In the genomic region with DNA sequence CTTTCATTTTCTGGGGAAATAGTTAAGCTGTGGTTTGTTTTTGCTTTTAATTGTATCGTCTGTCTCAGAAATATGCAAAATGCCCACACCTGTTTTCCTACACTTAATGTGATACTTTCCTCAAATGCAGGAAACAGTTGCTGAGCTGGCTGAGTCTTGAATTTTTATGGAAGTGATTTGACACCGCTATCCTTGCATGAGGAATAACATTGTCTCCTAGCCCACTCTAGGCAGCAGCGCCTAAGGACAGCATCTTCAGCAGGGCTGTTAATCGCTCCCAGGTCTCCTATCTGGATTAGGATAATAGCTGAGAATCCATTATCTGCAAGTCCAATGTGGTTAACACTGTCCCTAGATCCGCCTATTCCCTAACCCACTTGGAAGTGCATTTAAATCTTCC, we compare ENCODE assay signal across 17 cellular contexts.
DNase-seq lines count a peak whose midpoint lies in the region; ATAC-seq and TF ChIP-seq lines count a peak whose summit lies in the region.
"Had no signal": no experiment of that assay in that cellular context is flagged by ENCODE, and none has a peak within 500 bp of the region (broad histone marks: within the 10 kb centered on the region; RNA-seq: fewer than 3 reads in every experiment).

No MANE protein-coding gene starts in this region.

- DNase-seq in heart left ventricle = no peak
- no peak for DNase-seq in Right ventricle myocardium inferior (ENCODE audit: missing footprints)
- no peak for DNase-seq in PC-9
- no peak for DNase-seq in right lobe of liver
- no peak for DNase-seq in thoracic aorta (ENCODE audit: low spot score)
- DNase-seq in activated T-cell treated with anti-CD3 and anti-CD28 coated beads, Interleukin-2, amount 50 U/mL, for 1 hour = no peak
- DNase-seq: activated CD4-positive, CD25-positive, alpha-beta regulatory T cell treated with anti-CD3 and anti-CD28 coated beads, Interleukin-2, amount 50 U/mL, for 72 hours; activated naive CD4-positive, alpha-beta T cell treated with anti-CD3 and anti-CD28 coated beads for 36 hours; CD8-positive, alpha-beta memory T cell; erythroblast; head of caudate nucleus; islet precursor cell; mucosa of descending colon; NK-92 treated with Interleukin-12 subunit alpha and Interleukin-12 subunit beta, amount 100 ng/mL, for 24 hours; stimulated activated naive B cell treated with anti-CD40 and anti-IgM and Interleukin-4, amounts not matched to agents 10 μg/mL and 1 μg/mL and 100 μg/mL, for 72 hours had no signal

- H3F3A ChIP-seq in PC-9 (ENCODE audit: insufficient read depth, low read depth) = peaks cover 34% of the 10 kb centered on the region

- no peak for TF ChIP-seq CTCF in heart left ventricle (IDR thresholded peaks at IDR 0.05)
- TF ChIP-seq CTCF in PC-9 (conservative IDR thresholded peaks at IDR 0.05) = no peak
- no peak for TF ChIP-seq CTCF in right lobe of liver (IDR thresholded peaks at IDR 0.05)
- no peak for TF ChIP-seq CTCF in thoracic aorta (IDR thresholded peaks at IDR 0.05)
- no peak for TF ChIP-seq CTCF in gastroesophageal sphincter (IDR thresholded peaks at IDR 0.05)

- no peaks in the 10 kb centered on the region for H3K79me2 ChIP-seq in PC-9 (ENCODE audit: low read depth)

- POLR2A ChIA-PET in PC-9 (lab: Charles Lee; ENCODE audit: unreplicated experiment) = no interaction called here

- BruUV-seq in PC-9 (replicated peaks; lab: Mats Ljungman, UMichigan) = no TSS peak

- H3K9me3 ChIP-seq in heart left ventricle = no peaks in the 10 kb centered on the region
- no peaks in the 10 kb centered on the region for H3K9me3 ChIP-seq in PC-9 (ENCODE audit: insufficient read depth, low read depth)
- H3K9me3 ChIP-seq in right lobe of liver = no peaks in the 10 kb centered on the region
- no peaks in the 10 kb centered on the region for H3K9me3 ChIP-seq in thoracic aorta
- H3K9me3 ChIP-seq in gastroesophageal sphincter = no peaks in the 10 kb centered on the region
- H3K9me3 ChIP-seq: mucosa of descending colon had no signal

- peak overlapping the region; percentile 69; the same call in 1 of the 2 replicates for H3K4me2 ChIP-seq in PC-9

- no peak overlapping the region for H2AFZ ChIP-seq in PC-9

- no peak for TF ChIP-seq EP300 in gastroesophageal sphincter (IDR thresholded peaks at IDR 0.05)

- CTCF ChIA-PET in PC-9 (lab: Charles Lee) = no interaction called here

- H3K4me1 ChIP-seq in heart left ventricle (peaks cover 6 to 69% (median 39%) of the 10 kb centered on the region in 12 donors), PC-9 (replicated peaks; ENCODE audit: insufficient read depth) (peaks cover 59% of the 10 kb centered on the region), right lobe of liver (peaks cover 0 to 22% (median 10%) of the 10 kb centered on the region in 4 donors), thoracic aorta (ENCODE audit: control insufficient read depth in 1 of 2, low read depth in 2 of 2) (peaks cover 3 to 17% of the 10 kb centered on the region in 2 donors), gastroesophageal sphincter (peaks cover 0 to 37% (median 0%) of the 10 kb centered on the region in 3 donors)

- H3K27me3 ChIP-seq in heart left ventricle (no peaks in the 10 kb centered on the region), PC-9 (ENCODE audit: insufficient read depth, low read depth) (no peaks in the 10 kb centered on the region), right lobe of liver (no peaks in the 10 kb centered on the region), thoracic aorta (replicated peaks; ENCODE audit: insufficient read depth) (no peaks in the 10 kb centered on the region), gastroesophageal sphincter (no peaks in the 10 kb centered on the region)

- intact Hi-C loops in heart left ventricle (cut with DNase I) = no loop called here
- intact Hi-C loops in Right ventricle myocardium inferior (cut with DNase I) = no loop called here
- intact Hi-C loops in PC-9 (cut with micrococcal nuclease; ENCODE audit: unreplicated experiment) = loop anchor here (10.0 kb wide), 1 partner anchor 93 kb away; no protein-coding TSS in a partner anchor
- intact Hi-C loops in right lobe of liver (cut with DNase I) = no loop called here

- no peak for ATAC-seq in heart left ventricle
- no peak for ATAC-seq in Right ventricle myocardium inferior
- no peak for ATAC-seq in right lobe of liver
- ATAC-seq in thoracic aorta (ENCODE audit: insufficient number of reproducible peaks, low FRiP score, low read depth) = no peak
- no peak for ATAC-seq in HG02759 (IDR thresholded peaks at IDR 0.05; ENCODE audit: unreplicated experiment)
- ATAC-seq in gastroesophageal sphincter = no peak
- ATAC-seq: mucosa of descending colon had no signal

- no peaks in the 10 kb centered on the region for H3K9me2 ChIP-seq in PC-9 (ENCODE audit: insufficient read depth)

- 58 to 71% (median 66%) methylated on average over 5 of the region's 5 CpGs for WGBS in heart left ventricle, 4 donors
- 76% methylated on average over 5 of the region's 5 CpGs for WGBS in right lobe of liver (ENCODE audit: insufficient coverage, low coverage, low lambda C conversion rate, missing lambda C conversion rate)
- WGBS in gastroesophageal sphincter (ENCODE audit: low coverage in 1 of 2), 2 donors = 78 to 85% methylated on average over 4 to 5 of the region's 5 CpGs

- H3K27ac ChIP-seq in heart left ventricle = peak overlapping the region; percentile 8 to 89 (median 74)
- peak overlapping the region; percentile 78; the same call in 1 of the 2 replicates for H3K27ac ChIP-seq in PC-9
- H3K27ac ChIP-seq in right lobe of liver = peak overlapping the region; percentile 58 to 74 (median 58)
- H3K27ac ChIP-seq in thoracic aorta = no peak overlapping the region
- peak overlapping the region in 2 of 4 donors; percentile 48 to 52 for H3K27ac ChIP-seq in gastroesophageal sphincter

- H3K36me3 ChIP-seq in heart left ventricle (no peaks in the 10 kb centered on the region), PC-9 (ENCODE audit: low read depth) (no peaks in the 10 kb centered on the region), right lobe of liver (no peaks in the 10 kb centered on the region), thoracic aorta (no peaks in the 10 kb centered on the region), gastroesophageal sphincter (no peaks in the 10 kb centered on the region)

- no peaks in the 10 kb centered on the region for H4K20me1 ChIP-seq in PC-9 (ENCODE audit: insufficient read depth)

- TF ChIP-seq POLR2A in heart left ventricle (IDR thresholded peaks at IDR 0.05) (no peak), right lobe of liver (IDR thresholded peaks at IDR 0.05) (no peak), gastroesophageal sphincter (IDR thresholded peaks at IDR 0.05) (no peak)

- H3K4me3 ChIP-seq in heart left ventricle (no peak overlapping the region), PC-9 (no peak overlapping the region), right lobe of liver (no peak overlapping the region), thoracic aorta (peak overlapping the region; percentile 23), gastroesophageal sphincter (no peak overlapping the region)
- H3K4me3 ChIP-seq: mucosa of descending colon had no signal

Comparison
In these comparisons a context has a peak if more than half of its experiments do, and no peak if none do; other contexts are left out.
1. H3K27ac ChIP-seq: peak in heart left ventricle (12 of 12), PC-9 (single experiment) and right lobe of liver (3 of 3); none in thoracic aorta (0 of 2).